8 cellular contexts compared by ENCODE assay signal in genomic region chr21:33541756-33542639, GRCh38. TPM values are rescaled to one million over a fixed set of nuclear protein-coding genes. Genes with fewer than 3 reads are reported as not detected.
DNase-seq lines count a peak whose midpoint lies in the region; ATAC-seq, FAIRE-seq and TF ChIP-seq lines count a peak whose summit lies in the region.

Gene GART (minus strand): TSS chr21:33542117. CDS start chr21:33539315, 2,802 bp downstream.

- intact Hi-C loops in T-helper 1 cell treated with Interleukin-12 subunit alpha and Interleukin-12 subunit beta and Interleukin-4 antibody, amounts not matched to agents 30 ng/mL and 1 ng/mL, for 36 hours (cut with micrococcal nuclease), result loop anchor here (1.0 to 5.0 kb wide), 15 partner anchors 17 to 1149 kb away; partner anchors contain the start of genes ATP5PO, CFAP298, DNAJC28 and IFNAR1
- intact Hi-C loops in left ventricle myocardium inferior (cut with micrococcal nuclease), result no loop called here

- H3K36me3 ChIP-seq in left ventricle myocardium inferior, result peaks cover 29% of the 10 kb centered on the region

- H3K4me3 ChIP-seq in left ventricle myocardium inferior, result peak within 1 kb of the TSS; percentile 80

- peak within 1 kb of the TSS; percentile 99 for H3K27ac ChIP-seq in left ventricle myocardium inferior (replicated peaks)

- no peak for TF ChIP-seq CTCF in left ventricle myocardium inferior (IDR thresholded peaks at IDR 0.05; ENCODE audit: borderline replicate concordance)

- H3K27me3 ChIP-seq in left ventricle myocardium inferior (ENCODE audit: low read depth), result no peaks in the 10 kb centered on the region

- FAIRE-seq in GM12892 (lab: Jason Lieb, UNC) (peak; percentile 97), urothelium cell line (lab: Jason Lieb, UNC) (no peak)

- TF ChIP-seq POLR2A in GM12892 (IDR thresholded peaks at IDR 0.05; ENCODE audit: low read depth, low read length), result peak; percentile 58; the same call in 1 of the 2 replicates

- DNase-seq in GM12892 (ENCODE audit: insufficient read length), result peak; percentile 55
- peak; percentile 64 for DNase-seq in NCI-H128 (lab: John Stamatoyannopoulos, UW; ENCODE audit: unreplicated experiment)
- DNase-seq in amniotic epithelial cell (ENCODE audit: low read depth), result peak; percentile 62
- DNase-seq in left ventricle myocardium inferior, result peak; percentile 85
- peak; percentile 19 for DNase-seq in pulmonary artery endothelial cell (ENCODE audit: low read depth, low spot score)
- peak; percentile 84 for DNase-seq in urothelium cell line (ENCODE audit: low spot score)

- ATAC-seq in HG02759 (IDR thresholded peaks at IDR 0.05; ENCODE audit: unreplicated experiment), result peak; percentile 60

- H3K4me1 ChIP-seq in left ventricle myocardium inferior, result peaks cover 57% of the 10 kb centered on the region

- H3K9me3 ChIP-seq in left ventricle myocardium inferior (replicated peaks), result no peaks in the 10 kb centered on the region

RNA-seq across cellular contexts. Expression of gene GART, which starts in this region (rescaled TPM):
- 82.7 TPM for polyA plus RNA-seq in GM12892 (2012; ENCODE audit: missing spikeins)
- total RNA-seq in T-helper 1 cell treated with Interleukin-12 subunit alpha and Interleukin-12 subunit beta and Interleukin-4 antibody, amounts not matched to agents 30 ng/mL and 1 ng/mL, for 36 hours, result 110 and 115 TPM in 2 replicates
- total RNA-seq in left ventricle myocardium inferior (41.5 TPM), pulmonary artery endothelial cell (79.0 and 107 TPM in 2 replicates)

Comparison
In these comparisons a context has a peak if more than half of its experiments do, and no peak if none do; other contexts are left out.
1. Peak in every context shown above with its lines: DNase-seq, ATAC-seq, H3K4me3 ChIP-seq and H3K27ac ChIP-seq.
2. DNase-seq: peak in every context shown above with its lines; median percentile 85 in left ventricle myocardium inferior; 84 in urothelium cell line; 64 in NCI-H128; 62 in amniotic epithelial cell; 55 in GM12892; 19 in pulmonary artery endothelial cell.